In the genomic region with DNA sequence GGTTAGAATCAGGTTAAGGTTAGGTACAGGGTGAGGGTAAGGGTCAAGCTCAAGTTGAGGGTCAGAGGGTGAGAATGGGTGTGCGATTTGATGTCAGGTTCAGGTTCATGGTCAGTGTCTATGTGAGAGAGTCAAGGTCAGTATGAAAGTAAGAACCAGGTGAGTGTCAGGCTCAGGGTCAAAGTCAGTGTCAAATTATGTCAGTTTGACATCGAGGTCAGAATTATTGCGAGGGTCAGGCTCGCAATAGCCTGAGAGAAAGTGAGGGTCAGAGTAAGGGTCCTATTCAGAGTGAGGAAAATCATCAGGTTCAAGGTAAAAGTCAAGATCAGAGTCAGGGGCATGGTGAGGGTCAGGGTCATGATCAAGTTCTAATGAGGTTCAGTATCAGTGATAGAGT, we compare ENCODE assay signal across 23 cellular contexts. TPM values are rescaled to one million over a fixed set of nuclear protein-coding genes. Genes with fewer than 3 reads are reported as not detected.
A peak's percentile ranks its signal among the peaks of the same experiment; 100 is the strongest.
DNase-seq lines count a peak whose midpoint lies in the region; ATAC-seq and TF ChIP-seq lines count a peak whose summit lies in the region.
"Had no signal": no experiment of that assay in that cellular context is flagged by ENCODE, and none has a peak within 500 bp of the region (broad histone marks: within the 10 kb centered on the region; RNA-seq: fewer than 3 reads in every experiment).

No MANE protein-coding gene starts in this region.

- H3K4me1 ChIP-seq in IMR-90 (ENCODE audit: control insufficient read depth, insufficient read depth, low read length) (no peaks in the 10 kb centered on the region), spleen (no peaks in the 10 kb centered on the region), prostate gland (replicated peaks) (no peaks in the 10 kb centered on the region)
- H3K4me1 ChIP-seq: BE2C, BLaER1 had no signal

- H2AK9ac ChIP-seq in IMR-90 (replicated peaks; ENCODE audit: low read depth, low read length, poor library complexity), result no peak overlapping the region

- intact Hi-C loops in IMR-90 (cut with micrococcal nuclease), result no loop called here
- intact Hi-C loops in spleen (cut with DNase I; ENCODE audit: low total_unique reads), result no loop called here
- intact Hi-C loops in prostate gland (cut with DNase I), result no loop called here

- H2BK20ac ChIP-seq in IMR-90 (ENCODE audit: low read depth, low read length), result no peak overlapping the region

- no peak overlapping the region for H3K9ac ChIP-seq in IMR-90 (ENCODE audit: low read depth, low read length)
- H3K9ac ChIP-seq: BLaER1 had no signal

- no peak for TF ChIP-seq POLR2A in IMR-90 (IDR thresholded peaks at IDR 0.05; ENCODE audit: low read depth, low read length)
- TF ChIP-seq POLR2A in spleen (IDR thresholded peaks at IDR 0.05), result no peak
- no peak for TF ChIP-seq POLR2A in prostate gland (IDR thresholded peaks at IDR 0.05)

- no peaks in the 10 kb centered on the region for H3K9me3 ChIP-seq in IMR-90 (ENCODE audit: control insufficient read depth, insufficient read depth, low read length)
- no peaks in the 10 kb centered on the region for H3K9me3 ChIP-seq in spleen
- no peaks in the 10 kb centered on the region for H3K9me3 ChIP-seq in prostate gland

- dilution Hi-C loops in IMR-90 (cut with HindIII; ENCODE audit: low sequenced_read_pairs, unreplicated experiment), result no loop called here

- no peak overlapping the region for H2AK5ac ChIP-seq in IMR-90 (ENCODE audit: low read depth, low read length)

- no peaks in the 10 kb centered on the region; the same call in 1 of the 2 replicates for H3K9me1 ChIP-seq in IMR-90 (ENCODE audit: insufficient read depth, low read length)

- H3K36me3 ChIP-seq in IMR-90 (ENCODE audit: control insufficient read depth, insufficient read depth, low read length), result no peaks in the 10 kb centered on the region
- H3K36me3 ChIP-seq in spleen, result no peaks in the 10 kb centered on the region
- no peaks in the 10 kb centered on the region for H3K36me3 ChIP-seq in prostate gland
- H3K36me3 ChIP-seq: BE2C, BLaER1 had no signal

- H2BK120ac ChIP-seq in IMR-90 (ENCODE audit: low read depth, low read length), result no peak overlapping the region

- no peaks in the 10 kb centered on the region for H3K79me1 ChIP-seq in IMR-90 (ENCODE audit: low read depth in 1 of 2, low read length in 2 of 2)

- no peak for TF ChIP-seq RAD21 in IMR-90 (IDR thresholded peaks at IDR 0.05; ENCODE audit: low read length)

- H4K20me1 ChIP-seq in IMR-90 (ENCODE audit: insufficient read depth, low read length), result no peaks in the 10 kb centered on the region
- H4K20me1 ChIP-seq: BLaER1 had no signal

- no peak overlapping the region for H4K5ac ChIP-seq in IMR-90 (ENCODE audit: low read depth, low read length)

- in situ Hi-C loops in IMR-90 (cut with MboI; ENCODE audit: low sequenced_read_pairs), result no loop called here

- no peak overlapping the region for H3K18ac ChIP-seq in IMR-90 (ENCODE audit: low read depth, low read length)

- no peak for DNase-seq in IMR-90
- DNase-seq in spleen, result peak; percentile 2
- no peak for DNase-seq in activated naive CD4-positive, alpha-beta T cell treated with anti-CD3 and anti-CD28 coated beads, Interleukin-2, amount 10 ng/mL, durations not matched to agents 7 days and 5 days
- DNase-seq in middle frontal gyrus (ENCODE audit: extremely low spot score, low spot score), result no peak
- no peak for DNase-seq in prostate gland (ENCODE audit: low spot score)
- DNase-seq: 8988T; ACHN; BE2C; C1 segment of cervical spinal cord; CD4-positive, alpha-beta memory T cell; CD4-positive, CD25-positive, alpha-beta regulatory T cell; CD8-positive, alpha-beta memory T cell; COR-L47; DMS 273 treated with DMSO at 0.1 percent for 48 hours; DMS153; DMS53; DMS79; DND-41; GDM1 had no signal

- H4K91ac ChIP-seq in IMR-90 (ENCODE audit: insufficient read depth, low read depth, low read length), result no peak overlapping the region

- no peaks in the 10 kb centered on the region; the same call in none of the 2 replicates for H3K27me3 ChIP-seq in IMR-90 (ENCODE audit: control insufficient read depth, insufficient read depth, low read length)
- no peaks in the 10 kb centered on the region for H3K27me3 ChIP-seq in spleen (replicated peaks in 1 of 7)
- no peaks in the 10 kb centered on the region for H3K27me3 ChIP-seq in prostate gland (replicated peaks; ENCODE audit: insufficient read depth)
- H3K27me3 ChIP-seq: BE2C, BLaER1 had no signal

- H3K4me3 ChIP-seq in IMR-90 (ENCODE audit: insufficient read depth, low read depth, low read length) (no peak overlapping the region), spleen (no peak overlapping the region), prostate gland (no peak overlapping the region)
- H3K4me3 ChIP-seq: BLaER1, GM12878 had no signal

- no peaks in the 10 kb centered on the region for H3K36me3 Mint-ChIP-seq in activated naive CD4-positive, alpha-beta T cell treated with anti-CD3 and anti-CD28 coated beads, Interleukin-2, amount 10 ng/mL, durations not matched to agents 7 days and 5 days
- H3K36me3 Mint-ChIP-seq: CD14-positive monocyte; CD4-positive, alpha-beta memory T cell; CD4-positive, CD25-positive, alpha-beta regulatory T cell; CD8-positive, alpha-beta memory T cell had no signal

- H3K4ac ChIP-seq in IMR-90 (ENCODE audit: low read depth, low read length), result no peak overlapping the region; the same call in 1 of the 2 replicates

- ATAC-seq in IMR-90 (ENCODE audit: low read depth) (no peak), esophagus mucosa (peak; percentile 21)
- ATAC-seq: GM12878 had no signal

- POLR2A ChIA-PET in IMR-90 (lab: Charles Lee; ENCODE audit: unreplicated experiment), result no interaction called here

- H3K14ac ChIP-seq in IMR-90 (replicated peaks; ENCODE audit: low read depth, low read length), result peak overlapping the region; percentile 45; the same call in 1 of the 2 replicates

- no peak overlapping the region for H2BK15ac ChIP-seq in IMR-90 (ENCODE audit: low read depth, low read length)

- no peak overlapping the region for H3K4me3 Mint-ChIP-seq in activated naive CD4-positive, alpha-beta T cell treated with anti-CD3 and anti-CD28 coated beads, Interleukin-2, amount 10 ng/mL, durations not matched to agents 7 days and 5 days
- H3K4me3 Mint-ChIP-seq: CD14-positive monocyte; CD4-positive, alpha-beta memory T cell; CD4-positive, CD25-positive, alpha-beta regulatory T cell; CD8-positive, alpha-beta memory T cell had no signal

- H3K23ac ChIP-seq in IMR-90 (ENCODE audit: low read depth, low read length), result no peak overlapping the region

- BruUV-seq in IMR-90 (replicated peaks; lab: Mats Ljungman, UMichigan), result no TSS peak

- H4K8ac ChIP-seq in IMR-90 (ENCODE audit: low read depth in 2 of 2, low read length in 2 of 2), result no peak overlapping the region

- no peaks in the 10 kb centered on the region for H3K4me1 Mint-ChIP-seq in activated naive CD4-positive, alpha-beta T cell treated with anti-CD3 and anti-CD28 coated beads, Interleukin-2, amount 10 ng/mL, durations not matched to agents 7 days and 5 days
- H3K4me1 Mint-ChIP-seq: CD14-positive monocyte; CD4-positive, CD25-positive, alpha-beta regulatory T cell; CD8-positive, alpha-beta memory T cell had no signal

- no peaks in the 10 kb centered on the region for H3K9me3 Mint-ChIP-seq in activated naive CD4-positive, alpha-beta T cell treated with anti-CD3 and anti-CD28 coated beads, Interleukin-2, amount 10 ng/mL, durations not matched to agents 7 days and 5 days
- H3K9me3 Mint-ChIP-seq: CD4-positive, alpha-beta memory T cell; CD8-positive, alpha-beta memory T cell had no signal

- 89% methylated on average over 4 of the region's 4 CpGs; no CpG with 5 or more reads in 1 of the 2 experiments for WGBS in IMR-90 (ENCODE audit: extremely low coverage in 2 of 2, insufficient read length in 1 of 2), 2 experiments
- WGBS in spleen, 5 donors, result 84 to 98% (median 95%) methylated on average over 4 of the region's 4 CpGs
- WGBS in prostate gland, result 96% methylated on average over 4 of the region's 4 CpGs

- H3K27ac ChIP-seq in IMR-90 (ENCODE audit: insufficient read depth, low read length), result no peak overlapping the region
- H3K27ac ChIP-seq in spleen, result no peak overlapping the region
- H3K27ac ChIP-seq in prostate gland, result no peak overlapping the region
- H3K27ac ChIP-seq: BLaER1 had no signal

- H3K27ac Mint-ChIP-seq in activated naive CD4-positive, alpha-beta T cell treated with anti-CD3 and anti-CD28 coated beads, Interleukin-2, amount 10 ng/mL, durations not matched to agents 7 days and 5 days, result no peak overlapping the region
- H3K27ac Mint-ChIP-seq: CD14-positive monocyte; CD4-positive, alpha-beta memory T cell; CD4-positive, CD25-positive, alpha-beta regulatory T cell; CD8-positive, alpha-beta memory T cell had no signal

- TF ChIP-seq CTCF in IMR-90 (conservative IDR thresholded peaks at IDR 0.05; ENCODE audit: low read depth, low read length) (no peak), spleen (IDR thresholded peaks at IDR 0.05 in 8 of 11, conservative IDR thresholded peaks at IDR 0.05 in 3 of 11) (no peak), prostate gland (IDR thresholded peaks at IDR 0.05) (no peak)

- no peak overlapping the region for H3K4me2 ChIP-seq in IMR-90 (ENCODE audit: low read depth, low read length)
- H3K4me2 ChIP-seq: BLaER1 had no signal

- CTCF ChIA-PET in IMR-90 (lab: Yijun Ruan, JAX), result no interaction called here
- CTCF ChIA-PET in activated naive CD4-positive, alpha-beta T cell treated with anti-CD3 and anti-CD28 coated beads, Interleukin-2, amount 10 ng/mL, durations not matched to agents 7 days and 5 days (lab: Charles Lee), result no interaction called here

- H3K56ac ChIP-seq in IMR-90 (ENCODE audit: extremely low read depth, insufficient read depth, low read length), result no peak overlapping the region

- H2AFZ ChIP-seq in IMR-90 (replicated peaks; ENCODE audit: low read length, poor library complexity), result no peak overlapping the region

- no peak overlapping the region for H2BK5ac ChIP-seq in IMR-90 (ENCODE audit: low read depth, low read length, poor library complexity, severe bottlenecking)

- H3K27me3 Mint-ChIP-seq in activated naive CD4-positive, alpha-beta T cell treated with anti-CD3 and anti-CD28 coated beads, Interleukin-2, amount 10 ng/mL, durations not matched to agents 7 days and 5 days, result peaks cover 13% of the 10 kb centered on the region
- H3K27me3 Mint-ChIP-seq: CD4-positive, alpha-beta memory T cell had no signal

RNA-seq across cellular contexts. Expression of a gene that starts 13.0 kb away (rescaled TPM):
- total RNA-seq in IMR-90 (2012; rRNA removed) (151 and 169 TPM in 2 replicates), esophagus mucosa (123 TPM), spleen (10 to 100 TPM; 40.7 to 99.0 (median 50.3) TPM), prostate gland (100 to 1,000 TPM in 1 of 2 donors, 10 to 100 TPM in 1; 92.7 to 131 TPM)
- polyA plus RNA-seq in IMR-90 (2012; rRNA removed) (266 and 299 TPM in 2 replicates), spleen (100 to 1,000 TPM in 2 of 3 donors, 10 to 100 TPM in 1; 73.8 to 121 (median 115) TPM)
- polyA plus RNA-seq in IMR-90 (2012; cell fraction: cytosol; rRNA removed), result 465 and 570 TPM in 2 replicates
- polyA plus RNA-seq in IMR-90 (2012; cell fraction: nucleus; rRNA removed; ENCODE audit: low replicate concordance), result 100 and 188 TPM in 2 replicates

RNA-seq across cellular contexts. Expression of a gene that starts 50.1 kb away (rescaled TPM):
- 24.4 and 25.5 TPM in 2 replicates for total RNA-seq in IMR-90 (2012; rRNA removed)
- 19.9 and 22.0 TPM in 2 replicates for polyA plus RNA-seq in IMR-90 (2012; rRNA removed)
- 12.5 and 15.2 TPM in 2 replicates for polyA plus RNA-seq in IMR-90 (2012; cell fraction: cytosol; rRNA removed)
- polyA plus RNA-seq in IMR-90 (2012; cell fraction: nucleus; rRNA removed; ENCODE audit: low replicate concordance), result 31.4 and 33.7 TPM in 2 replicates
- total RNA-seq in esophagus mucosa, result 20.6 TPM
- 10 to 100 TPM; 19.8 to 32.1 (median 26.5) TPM for total RNA-seq in spleen
- 10 to 100 TPM in 2 of 3 donors, 1 to 10 TPM in 1; 8.6 to 21.6 (median 15.3) TPM for polyA plus RNA-seq in spleen
- 10 to 100 TPM; 22.2 to 30.8 TPM for total RNA-seq in prostate gland
